Comparison of ENCODE assay signal across 1 cellular context in the genomic region with DNA sequence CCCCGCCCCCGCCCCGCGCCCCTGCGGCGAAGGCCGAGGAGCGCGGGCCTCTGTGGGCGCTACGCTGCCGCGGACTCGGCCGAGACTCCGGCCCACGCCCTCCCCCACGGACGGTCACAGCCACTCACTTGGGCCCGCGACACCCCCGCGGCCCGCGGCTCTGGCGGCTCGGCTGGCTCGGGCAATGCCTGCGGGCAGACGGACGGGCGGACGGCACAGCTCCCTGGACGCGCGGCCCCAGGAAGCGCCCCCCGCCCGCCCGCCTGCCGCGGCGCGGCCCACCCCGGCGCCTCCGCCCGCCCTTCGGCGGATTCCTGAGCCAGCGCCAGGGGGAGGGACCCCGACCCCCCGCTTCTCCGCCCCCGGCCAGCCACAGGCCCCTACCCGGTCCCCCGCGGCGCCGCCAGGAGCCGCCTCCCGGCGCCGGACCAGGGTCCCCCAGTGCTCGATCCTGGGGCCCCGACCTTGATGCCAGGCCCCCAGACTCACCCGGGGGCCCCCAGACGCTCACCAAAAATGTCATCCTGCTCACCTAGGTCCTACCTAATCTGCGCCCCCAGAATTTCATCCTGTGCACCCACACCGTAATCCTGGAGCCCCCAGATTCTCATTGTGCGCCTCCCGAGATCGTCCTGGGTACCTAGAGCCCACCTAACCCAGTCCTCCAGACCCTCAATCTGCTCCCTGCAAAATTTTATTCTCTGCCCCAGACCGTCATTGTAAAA.
TF ChIP-seq lines count a peak whose summit lies in the region.

A gene (minus strand): TSS at position 246 of the 725 bp plus-strand sequence. CDS start 446 bp downstream, outside the sequence.

TF ChIP-seq in A549, 52 proteins besides CTCF, POLR2A, EP300 and RAD21 (continued from another document):
- TF ChIP-seq EHMT2 (IDR thresholded peaks at IDR 0.05; ENCODE audit: low read depth) = no peak
- TF ChIP-seq, protein P1, sequence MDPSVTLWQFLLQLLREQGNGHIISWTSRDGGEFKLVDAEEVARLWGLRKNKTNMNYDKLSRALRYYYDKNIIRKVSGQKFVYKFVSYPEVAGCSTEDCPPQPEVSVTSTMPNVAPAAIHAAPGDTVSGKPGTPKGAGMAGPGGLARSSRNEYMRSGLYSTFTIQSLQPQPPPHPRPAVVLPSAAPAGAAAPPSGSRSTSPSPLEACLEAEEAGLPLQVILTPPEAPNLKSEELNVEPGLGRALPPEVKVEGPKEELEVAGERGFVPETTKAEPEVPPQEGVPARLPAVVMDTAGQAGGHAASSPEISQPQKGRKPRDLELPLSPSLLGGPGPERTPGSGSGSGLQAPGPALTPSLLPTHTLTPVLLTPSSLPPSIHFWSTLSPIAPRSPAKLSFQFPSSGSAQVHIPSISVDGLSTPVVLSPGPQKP (IDR thresholded peaks at IDR 0.05; ENCODE audit: low read depth, low read length) = no peak
- TF ChIP-seq, protein P2, sequence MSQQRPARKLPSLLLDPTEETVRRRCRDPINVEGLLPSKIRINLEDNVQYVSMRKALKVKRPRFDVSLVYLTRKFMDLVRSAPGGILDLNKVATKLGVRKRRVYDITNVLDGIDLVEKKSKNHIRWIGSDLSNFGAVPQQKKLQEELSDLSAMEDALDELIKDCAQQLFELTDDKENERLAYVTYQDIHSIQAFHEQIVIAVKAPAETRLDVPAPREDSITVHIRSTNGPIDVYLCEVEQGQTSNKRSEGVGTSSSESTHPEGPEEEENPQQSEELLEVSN (IDR thresholded peaks at IDR 0.05; ENCODE audit: borderline replicate concordance, low read depth) = no peak
- no peak for TF ChIP-seq MAZ (IDR thresholded peaks at IDR 0.05; ENCODE audit: borderline replicate concordance, low read depth, low read length)
- TF ChIP-seq, protein P3, sequence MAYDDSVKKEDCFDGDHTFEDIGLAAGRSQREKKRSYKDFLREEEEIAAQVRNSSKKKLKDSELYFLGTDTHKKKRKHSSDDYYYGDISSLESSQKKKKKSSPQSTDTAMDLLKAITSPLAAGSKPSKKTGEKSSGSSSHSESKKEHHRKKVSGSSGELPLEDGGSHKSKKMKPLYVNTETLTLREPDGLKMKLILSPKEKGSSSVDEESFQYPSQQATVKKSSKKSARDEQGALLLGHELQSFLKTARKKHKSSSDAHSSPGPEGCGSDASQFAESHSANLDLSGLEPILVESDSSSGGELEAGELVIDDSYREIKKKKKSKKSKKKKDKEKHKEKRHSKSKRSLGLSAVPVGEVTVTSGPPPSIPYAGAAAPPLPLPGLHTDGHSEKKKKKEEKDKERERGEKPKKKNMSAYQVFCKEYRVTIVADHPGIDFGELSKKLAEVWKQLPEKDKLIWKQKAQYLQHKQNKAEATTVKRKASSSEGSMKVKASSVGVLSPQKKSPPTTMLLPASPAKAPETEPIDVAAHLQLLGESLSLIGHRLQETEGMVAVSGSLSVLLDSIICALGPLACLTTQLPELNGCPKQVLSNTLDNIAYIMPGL (CRISPR knock-in tag; IDR thresholded peaks at IDR 0.05; ENCODE audit: borderline replicate concordance) = no peak
- TF ChIP-seq FOXS1 (CRISPR knock-in tag; IDR thresholded peaks at IDR 0.05) = no peak
- no peak for TF ChIP-seq GATA3 (IDR thresholded peaks at IDR 0.05; ENCODE audit: borderline replicate concordance)
- TF ChIP-seq ZFP36 (IDR thresholded peaks at IDR 0.05; ENCODE audit: borderline replicate concordance, partially characterized antibody) = no peak
